ENCODE assay signal across 1 cellular context in genomic region chr10:72261323-72262018, GRCh38.
A peak's percentile ranks its signal among the peaks of the same experiment; 100 is the strongest.
TF ChIP-seq lines count a peak whose summit lies in the region.

No MANE protein-coding gene starts in this region.

TF ChIP-seq in K562, 482 proteins besides CTCF, POLR2A, EP300 and RAD21 (continued from another document and continues in another):
- no peak for TF ChIP-seq RREB1 (CRISPR knock-in tag; IDR thresholded peaks at IDR 0.05)
- TF ChIP-seq ZNF449 (CRISPR knock-in tag; IDR thresholded peaks at IDR 0.05) = 0 out of 2 replicates have a peak, but pooled peaks have one; percentile 3
- TF ChIP-seq E2F6 (IDR thresholded peaks at IDR 0.05; ENCODE audit: borderline replicate concordance in 1 of 2, extremely low read depth in 1 of 2, insufficient read depth in 1 of 2, insufficient read length in 1 of 2, low read depth in 1 of 2, low read length in 1 of 2, poor library complexity in 1 of 2, severe bottlenecking in 1 of 2) = no peak
- TF ChIP-seq PTBP1 (IDR thresholded peaks at IDR 0.05; ENCODE audit: low read depth, low read length) = no peak
- TF ChIP-seq PHB (CRISPR knock-in tag; IDR thresholded peaks at IDR 0.05) = no peak
- TF ChIP-seq KLF10 (CRISPR knock-in tag; IDR thresholded peaks at IDR 0.05) = no peak
- TF ChIP-seq MCM3 (IDR thresholded peaks at IDR 0.05) = no peak
- peak; percentile 79; the same call in 1 of the 2 replicates for TF ChIP-seq ZC3H4 (CRISPR knock-in tag; IDR thresholded peaks at IDR 0.05; ENCODE audit: borderline replicate concordance)
- no peak for TF ChIP-seq SRSF7 (optimal IDR thresholded peaks at IDR 0.05; ENCODE audit: low read depth, low read length)
- TF ChIP-seq ZHX1 (conservative IDR thresholded peaks at IDR 0.05; ENCODE audit: low read length) = no peak
- 0 out of 2 replicates have a peak, but pooled peaks have one; percentile 17 for TF ChIP-seq THAP12 (CRISPR knock-in tag; IDR thresholded peaks at IDR 0.05)
- no peak for TF ChIP-seq ZNF121 (CRISPR knock-in tag; conservative IDR thresholded peaks at IDR 0.05)
- TF ChIP-seq NFXL1 (CRISPR knock-in tag; IDR thresholded peaks at IDR 0.05) = 0 out of 2 replicates have a peak, but pooled peaks have one; percentile 23
- TF ChIP-seq ZNF24 (IDR thresholded peaks at IDR 0.05) = no peak
- peak; percentile 19 for TF ChIP-seq SOX6 (IDR thresholded peaks at IDR 0.05)
- TF ChIP-seq KAT8 (IDR thresholded peaks at IDR 0.05; ENCODE audit: low read depth) = no peak
- TF ChIP-seq GTF2A2 (tag; IDR thresholded peaks at IDR 0.05) = no peak
- no peak for TF ChIP-seq CBX8 (IDR thresholded peaks at IDR 0.05; ENCODE audit: borderline replicate concordance, extremely low read depth, low read depth, low read length, poor library complexity, severe bottlenecking)
- peak in 1 of 2 experiments; percentile 90; a peak in 2 of 4 replicates for TF ChIP-seq RCOR1 (IDR thresholded peaks at IDR 0.05; ENCODE audit: borderline replicate concordance in 1 of 2, low read depth in 2 of 2, low read length in 2 of 2)
- TF ChIP-seq SPI1 (IDR thresholded peaks at IDR 0.05; ENCODE audit: borderline replicate concordance, low read depth, low read length) = peak; percentile 57; the same call in 1 of the 2 replicates
- TF ChIP-seq SFPQ (IDR thresholded peaks at IDR 0.05; ENCODE audit: low read depth, low read length) = no peak
- TF ChIP-seq TCF3 (CRISPR knock-in tag; IDR thresholded peaks at IDR 0.05) = no peak
- peak; percentile 17; the same call in 1 of the 2 replicates for TF ChIP-seq NBN (IDR thresholded peaks at IDR 0.05; ENCODE audit: low read depth)
- no peak for TF ChIP-seq MED1 (CRISPR knock-in tag; IDR thresholded peaks at IDR 0.05; ENCODE audit: borderline replicate concordance)
- TF ChIP-seq CEBPZ (IDR thresholded peaks at IDR 0.05; ENCODE audit: borderline replicate concordance, low read depth, low read length) = no peak
- TF ChIP-seq BHLHE40 (IDR thresholded peaks at IDR 0.05; ENCODE audit: low read length) = no peak; the same call in 1 of the 2 replicates
- no peak for TF ChIP-seq NCOA4 (IDR thresholded peaks at IDR 0.05; ENCODE audit: partially characterized antibody)
- TF ChIP-seq RERE (CRISPR knock-in tag; IDR thresholded peaks at IDR 0.05; ENCODE audit: borderline replicate concordance) = no peak
